Comparison of ENCODE assay signal across 17 cellular contexts in genomic region chr20:25081730-25082497, GRCh38. TPM values are rescaled to one million over a fixed set of nuclear protein-coding genes. Genes with fewer than 3 reads are reported as not detected.
DNase-seq lines count a peak whose midpoint lies in the region; ATAC-seq and TF ChIP-seq lines count a peak whose summit lies in the region.
"Had no signal": no experiment of that assay in that cellular context is flagged by ENCODE, and none has a peak within 500 bp of the region (broad histone marks: within the 10 kb centered on the region; RNA-seq: fewer than 3 reads in every experiment).

TSS of gene VSX1 (minus strand) at chr20:25082141. CDS start at chr20:25082096, 45 bp downstream.

- intact Hi-C loops in vagina (cut with DNase I) = no loop called here

- no peaks in the 10 kb centered on the region for H3K36me3 ChIP-seq in vagina
- H3K36me3 ChIP-seq in MM.1S (replicated peaks; ENCODE audit: insufficient read depth, low read length) = no peaks in the 10 kb centered on the region

- no peak for TF ChIP-seq CTCF in vagina (IDR thresholded peaks at IDR 0.05)
- no peak for TF ChIP-seq CTCF in MM.1S (IDR thresholded peaks at IDR 0.05; ENCODE audit: low read length)

- H3K9me3 Mint-ChIP-seq in stimulated activated naive CD8-positive, alpha-beta T cell treated with anti-CD3 and anti-CD28 coated beads, Interleukin-15, amount 100 ng/mL, for 72 hours = no peaks in the 10 kb centered on the region
- H3K9me3 Mint-ChIP-seq in activated T-helper 17 cell treated with anti-CD3 and anti-CD28 coated beads, Interleukin-2, amount 50 U/mL, for 72 hours = no peaks in the 10 kb centered on the region
- H3K9me3 Mint-ChIP-seq: HFFc6 had no signal

- H2AFZ ChIP-seq in MM.1S (ENCODE audit: low read length) = no peak within 1 kb of the TSS

- H3F3A ChIP-seq in MM.1S (ENCODE audit: insufficient read depth, low read length) = no peaks in the 10 kb centered on the region

- no peak within 1 kb of the TSS for H3K9ac ChIP-seq in MM.1S (ENCODE audit: low read length)

- H3K4me3 ChIP-seq in vagina (no peak within 1 kb of the TSS), MM.1S (ENCODE audit: low read length) (no peak within 1 kb of the TSS)

- no peaks in the 10 kb centered on the region for H3K79me2 ChIP-seq in MM.1S (ENCODE audit: low read length)

- H3K4me2 ChIP-seq in MM.1S (ENCODE audit: low read depth, low read length) = no peak within 1 kb of the TSS

- peak within 1 kb of the TSS; percentile 32 to 54 for H3K4me3 Mint-ChIP-seq in stimulated activated naive CD8-positive, alpha-beta T cell treated with anti-CD3 and anti-CD28 coated beads, Interleukin-15, amount 100 ng/mL, for 72 hours
- peak within 1 kb of the TSS; percentile 21 for H3K4me3 Mint-ChIP-seq in activated T-helper 17 cell treated with anti-CD3 and anti-CD28 coated beads, Interleukin-2, amount 50 U/mL, for 72 hours

- peaks cover 46% of the 10 kb centered on the region for H3K4me1 Mint-ChIP-seq in stimulated activated naive CD8-positive, alpha-beta T cell treated with anti-CD3 and anti-CD28 coated beads, Interleukin-15, amount 100 ng/mL, for 72 hours
- H3K4me1 Mint-ChIP-seq in activated T-helper 17 cell treated with anti-CD3 and anti-CD28 coated beads, Interleukin-2, amount 50 U/mL, for 72 hours = peaks cover 8% of the 10 kb centered on the region

- no peak for TF ChIP-seq POLR2A in vagina (IDR thresholded peaks at IDR 0.05)

- H3K36me3 Mint-ChIP-seq in activated T-helper 17 cell treated with anti-CD3 and anti-CD28 coated beads, Interleukin-2, amount 50 U/mL, for 72 hours (ENCODE audit: low read depth) = peaks cover 5% of the 10 kb centered on the region

- no peak for DNase-seq in stimulated activated naive CD8-positive, alpha-beta T cell treated with anti-CD3 and anti-CD28 coated beads, Interleukin-15, amount 100 ng/mL, for 72 hours
- DNase-seq in stimulated activated naive CD8-positive, alpha-beta T cell treated with anti-CD3 and anti-CD28 coated beads, Interleukin-15, Interleukin-2, amounts not matched to agents 100 U/mL and 50 U/mL, for 24 hours = no peak
- DNase-seq in mesenteric fat pad (ENCODE audit: low spot score) (peak; percentile 73), vagina (ENCODE audit: extremely low spot score in 2 of 2) (peak; percentile 49 to 81), MM.1S (no peak)
- DNase-seq: activated CD4-positive, alpha-beta T cell treated with anti-CD3 and anti-CD28 coated beads for 1 hour; activated effector memory CD4-positive, alpha-beta T cell treated with Interleukin-2 at 50 U/mL for 16 hours; foreskin melanocyte; HFFc6; NCI-H2227 treated with DMSO at 0.1 percent for 48 hours had no signal

- H3K27me3 ChIP-seq in vagina (peaks cover 22% of the 10 kb centered on the region), MM.1S (replicated peaks; ENCODE audit: insufficient read depth, low read length) (peaks cover 29% of the 10 kb centered on the region)

- H3K27ac Mint-ChIP-seq in stimulated activated naive CD8-positive, alpha-beta T cell treated with anti-CD3 and anti-CD28 coated beads, Interleukin-15, amount 100 ng/mL, for 72 hours = no peak within 1 kb of the TSS
- H3K27ac Mint-ChIP-seq in activated T-helper 17 cell treated with anti-CD3 and anti-CD28 coated beads, Interleukin-2, amount 50 U/mL, for 72 hours = no peak within 1 kb of the TSS
- H3K27ac Mint-ChIP-seq: HFFc6 had no signal

- no peaks in the 10 kb centered on the region for H4K20me1 ChIP-seq in MM.1S (ENCODE audit: insufficient read depth, low read length)

- H3K9me3 ChIP-seq in vagina (no peaks in the 10 kb centered on the region), MM.1S (replicated peaks; ENCODE audit: insufficient read depth, low read length) (no peaks in the 10 kb centered on the region)

- H3K4me1 ChIP-seq in vagina (peaks cover 28% of the 10 kb centered on the region), MM.1S (ENCODE audit: low read length) (0 out of 2 replicates have a peak, but pooled peaks cover 3% of the 10 kb centered on the region)

- no peaks in the 10 kb centered on the region for H3K9me2 ChIP-seq in MM.1S (replicated peaks; ENCODE audit: insufficient read depth, low read length)

- H3K27ac ChIP-seq in vagina (no peak within 1 kb of the TSS), MM.1S (ENCODE audit: low read length) (no peak within 1 kb of the TSS)

- peak; percentile 11 for ATAC-seq in stimulated activated naive CD8-positive, alpha-beta T cell treated with anti-CD3 and anti-CD28 coated beads, Interleukin-15, amount 100 ng/mL, for 72 hours
- ATAC-seq in stimulated activated naive CD8-positive, alpha-beta T cell treated with anti-CD3 and anti-CD28 coated beads, Interleukin-15, Interleukin-2, amounts not matched to agents 100 U/mL and 50 U/mL, for 24 hours = no peak
- no peak for ATAC-seq in activated T-helper 17 cell treated with anti-CD3 and anti-CD28 coated beads, Interleukin-2, amount 50 U/mL, for 72 hours (replicated peaks)
- ATAC-seq in HG02938 (IDR thresholded peaks at IDR 0.05; ENCODE audit: unreplicated experiment) (no peak), GM21367 (IDR thresholded peaks at IDR 0.05; ENCODE audit: unreplicated experiment) (no peak)

- peaks cover 95% of the 10 kb centered on the region for H3K27me3 Mint-ChIP-seq in stimulated activated naive CD8-positive, alpha-beta T cell treated with anti-CD3 and anti-CD28 coated beads, Interleukin-15, amount 100 ng/mL, for 72 hours
- H3K27me3 Mint-ChIP-seq in activated T-helper 17 cell treated with anti-CD3 and anti-CD28 coated beads, Interleukin-2, amount 50 U/mL, for 72 hours = peaks cover 60% of the 10 kb centered on the region

RNA-seq across cellular contexts. Expression of gene VSX1, which starts in this region (rescaled TPM):
- not detected for total RNA-seq in activated T-helper 17 cell treated with anti-CD3 and anti-CD28 coated beads, Interleukin-2, amount 50 U/mL, for 72 hours
- total RNA-seq in mesenteric fat pad = not detected
- total RNA-seq in vagina = not detected
- total RNA-seq: HFFc6, HT1080, kidney epithelial cell, mucosa of gallbladder, renal cortical epithelial cell had no signal

Comparison
In these comparisons a context has a peak if more than half of its experiments do, and no peak if none do; other contexts are left out.
1. Peak in DNase-seq in mesenteric fat pad; RNA of the gene not detected or under 1 TPM.
2. Peak in DNase-seq in vagina; RNA of the gene not detected or under 1 TPM.